In genomic region chr17:82236142-82236971, GRCh38 we compare ENCODE assay signal across 1 cellular context.
TF ChIP-seq lines count a peak whose summit lies in the region.

No MANE protein-coding gene starts in this region.

TF ChIP-seq in GM12878, 131 proteins besides CTCF, POLR2A, EP300 and RAD21:
- TF ChIP-seq STAT3 (IDR thresholded peaks at IDR 0.05; ENCODE audit: low read depth, low read length), result no peak
- TF ChIP-seq MTA3 (IDR thresholded peaks at IDR 0.05; ENCODE audit: borderline replicate concordance, low read length), result no peak
- peak in 1 of 2 experiments; percentile 20; a peak in 1 of 4 replicates for TF ChIP-seq BHLHE40 (IDR thresholded peaks at IDR 0.05; ENCODE audit: borderline replicate concordance in 1 of 2, low read depth in 2 of 2, low read length in 1 of 2)
- peak; percentile 46; the same call in 1 of the 2 replicates for TF ChIP-seq SMC3 (IDR thresholded peaks at IDR 0.05; ENCODE audit: borderline replicate concordance, low read length)
- TF ChIP-seq NFIC (IDR thresholded peaks at IDR 0.05; ENCODE audit: low read depth, low read length), result no peak
- TF ChIP-seq YY1 (IDR thresholded peaks at IDR 0.05; ENCODE audit: low read depth, low read length), result peak; percentile 66; the same call in 1 of the 2 replicates
- no peak for TF ChIP-seq IKZF2 (IDR thresholded peaks at IDR 0.05)
- 0 out of 2 replicates have a peak, but pooled peaks have one; percentile 5 for TF ChIP-seq RUNX3 (IDR thresholded peaks at IDR 0.05; ENCODE audit: low read length)
TF ChIP-seq in GM12878: peak in this region for 4.
